In genomic region chr17:7967751-7968150, GRCh38 we compare ENCODE assay signal across 2 cellular contexts.
TF ChIP-seq lines count a peak whose summit lies in the region.

No MANE protein-coding gene starts in this region.

TF ChIP-seq in A549, 52 proteins besides CTCF, POLR2A, EP300 and RAD21:
- TF ChIP-seq MAFK (IDR thresholded peaks at IDR 0.05; ENCODE audit: partially characterized antibody) (peak; percentile 87), PHF8 (IDR thresholded peaks at IDR 0.05; ENCODE audit: borderline replicate concordance, low read depth) (no peak)

TF ChIP-seq in K562, 482 proteins besides CTCF, POLR2A, EP300 and RAD21:
- peak; percentile 79 for TF ChIP-seq MAFG (tag; conservative IDR thresholded peaks at IDR 0.05)
- TF ChIP-seq XRCC3 (IDR thresholded peaks at IDR 0.05): no peak
- peak; percentile 79 for TF ChIP-seq C11orf30 (IDR thresholded peaks at IDR 0.05; ENCODE audit: low read depth)
- TF ChIP-seq GTF2B (IDR thresholded peaks at IDR 0.05; ENCODE audit: extremely low read depth, insufficient read length): no peak
- TF ChIP-seq RAD51 (IDR thresholded peaks at IDR 0.05; ENCODE audit: borderline replicate concordance, low read depth): no peak
- TF ChIP-seq CXXC5 (CRISPR knock-in tag; IDR thresholded peaks at IDR 0.05): no peak
- TF ChIP-seq ZBTB2 (IDR thresholded peaks at IDR 0.05): no peak
- no peak for TF ChIP-seq POU5F1 (IDR thresholded peaks at IDR 0.05; ENCODE audit: borderline replicate concordance, low read depth, low read length, partially characterized antibody)
- no peak for TF ChIP-seq ATF7 (IDR thresholded peaks at IDR 0.05)
- no peak for TF ChIP-seq RHOXF2B (CRISPR knock-in tag; conservative IDR thresholded peaks at IDR 0.05)
- peak; percentile 54; the same call in 1 of the 2 replicates for TF ChIP-seq MAFK (IDR thresholded peaks at IDR 0.05; ENCODE audit: low read length)
- peak; percentile 84 for TF ChIP-seq ZNF316 (IDR thresholded peaks at IDR 0.05)
- TF ChIP-seq MAFF (IDR thresholded peaks at IDR 0.05; ENCODE audit: low read length): peak; percentile 64
- TF ChIP-seq PRDM10 (IDR thresholded peaks at IDR 0.05; ENCODE audit: partially characterized antibody): no peak
- no peak for TF ChIP-seq IRF1 (CRISPR knock-in tag; IDR thresholded peaks at IDR 0.05; ENCODE audit: borderline replicate concordance)
- no peak for TF ChIP-seq TCF3 (CRISPR knock-in tag; IDR thresholded peaks at IDR 0.05)
- TF ChIP-seq HMGN3 (IDR thresholded peaks at IDR 0.05; ENCODE audit: borderline replicate concordance, extremely low read depth, insufficient read length, low read depth, low read length): no peak
- TF ChIP-seq CCAR2 (IDR thresholded peaks at IDR 0.05; ENCODE audit: low read depth, low read length): no peak
- TF ChIP-seq SLC30A9 (CRISPR knock-in tag; IDR thresholded peaks at IDR 0.05): no peak
